In the genomic region with DNA sequence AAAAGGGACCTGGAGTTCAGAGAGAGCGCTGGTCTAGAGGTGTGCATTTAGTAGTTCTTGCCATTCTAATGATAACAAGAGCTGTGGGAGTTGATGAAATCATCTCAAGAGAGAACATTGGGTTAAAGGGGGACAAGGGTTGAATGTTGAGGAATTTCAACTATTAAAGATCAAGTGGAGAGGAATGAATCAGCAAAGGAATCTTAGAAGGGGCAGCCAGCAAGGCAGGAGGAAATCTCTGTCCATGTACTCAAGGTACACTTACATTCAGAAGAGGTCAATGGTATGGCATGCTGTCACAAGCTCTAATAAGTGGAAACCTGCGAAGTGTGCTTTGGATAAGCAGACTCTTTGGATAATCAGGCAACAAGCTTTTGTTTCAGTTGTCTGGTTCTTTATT, we compare ENCODE assay signal across 20 cellular contexts.
DNase-seq lines count a peak whose midpoint lies in the region; TF ChIP-seq lines count a peak whose summit lies in the region.
"Had no signal": no experiment of that assay in that cellular context is flagged by ENCODE, and none has a peak within 500 bp of the region (broad histone marks: within the 10 kb centered on the region; RNA-seq: fewer than 3 reads in every experiment).

No MANE protein-coding gene starts in this region.

- no peaks in the 10 kb centered on the region for H3K36me3 Mint-ChIP-seq in activated CD4-positive, alpha-beta T cell treated with anti-CD3 and anti-CD28 coated beads, Interleukin-2, amount 10 ng/mL, durations not matched to agents 24 days and 14 days (ENCODE audit: low read depth)
- H3K36me3 Mint-ChIP-seq: CD14-positive monocyte had no signal

- H3K4me1 Mint-ChIP-seq in activated CD4-positive, alpha-beta T cell treated with anti-CD3 and anti-CD28 coated beads, Interleukin-2, amount 10 ng/mL, durations not matched to agents 24 days and 14 days, result peaks cover 35% of the 10 kb centered on the region
- H3K4me1 Mint-ChIP-seq: CD14-positive monocyte had no signal

- intact Hi-C loops in activated CD4-positive, alpha-beta T cell treated with anti-CD3 and anti-CD28 coated beads, Interleukin-2, amount 10 ng/mL, durations not matched to agents 24 days and 14 days (cut with micrococcal nuclease), result no loop called here

- H3K27me3 ChIP-seq in GM23248 (replicated peaks; ENCODE audit: insufficient read depth), result no peaks in the 10 kb centered on the region
- no peaks in the 10 kb centered on the region for H3K27me3 ChIP-seq in brain microvascular endothelial cell (replicated peaks)
- H3K27me3 ChIP-seq: foreskin keratinocyte had no signal

- no peaks in the 10 kb centered on the region for H3K4me1 ChIP-seq in GM23248 (ENCODE audit: insufficient read depth)
- H3K4me1 ChIP-seq: foreskin keratinocyte had no signal

- H3K27ac ChIP-seq in GM23248 (no peak overlapping the region), brain microvascular endothelial cell (peak overlapping the region; percentile 8)
- H3K27ac ChIP-seq: foreskin keratinocyte, HL-60, KMS-11 had no signal

- H3K9me3 Mint-ChIP-seq in activated CD4-positive, alpha-beta T cell treated with anti-CD3 and anti-CD28 coated beads, Interleukin-2, amount 10 ng/mL, durations not matched to agents 24 days and 14 days, result peaks cover 3% of the 10 kb centered on the region

- H4K20me1 ChIP-seq in GM23248 (ENCODE audit: insufficient read depth), result no peaks in the 10 kb centered on the region

- H3K9ac ChIP-seq in GM23248, result no peak overlapping the region
- H3K9ac ChIP-seq: KMS-11 had no signal

- H3K4me3 ChIP-seq in GM23248, result no peak overlapping the region
- H3K4me3 ChIP-seq in brain microvascular endothelial cell (ENCODE audit: low read depth, low read length), result no peak overlapping the region
- H3K4me3 ChIP-seq in foreskin fibroblast (ENCODE audit: low read depth in 1 of 2, low read length in 2 of 2), result no peak overlapping the region
- no peak overlapping the region for H3K4me3 ChIP-seq in skeletal muscle cell (ENCODE audit: low read depth, low read length)
- H3K4me3 ChIP-seq: smooth muscle cell had no signal

- no peaks in the 10 kb centered on the region for H3K9me2 ChIP-seq in GM23248 (ENCODE audit: insufficient read depth)

- TF ChIP-seq CTCF in brain microvascular endothelial cell (IDR thresholded peaks at IDR 0.05; ENCODE audit: low read depth, low read length, missing control alignments) (no peak), foreskin fibroblast (IDR thresholded peaks at IDR 0.05; ENCODE audit: low read depth, low read length) (no peak)

- peaks cover 3% of the 10 kb centered on the region for H3K27me3 Mint-ChIP-seq in activated CD4-positive, alpha-beta T cell treated with anti-CD3 and anti-CD28 coated beads, Interleukin-2, amount 10 ng/mL, durations not matched to agents 24 days and 14 days

- no peak overlapping the region for H3K4me2 ChIP-seq in GM23248 (ENCODE audit: unreplicated experiment)
- H3K4me2 ChIP-seq: KMS-11, smooth muscle cell had no signal

- no peaks in the 10 kb centered on the region for H3K9me3 ChIP-seq in GM23248 (ENCODE audit: low read depth)

- in situ Hi-C loops in GM23248 (cut with MboI) (no loop called here), brain microvascular endothelial cell (cut with HindIII; ENCODE audit: low pct_ligation_motif_present, low sequenced_read_pairs) (no loop called here)

- no peaks in the 10 kb centered on the region for H3F3A ChIP-seq in GM23248 (ENCODE audit: insufficient read depth)

- WGBS in GM23248 (ENCODE audit: low coverage in 1 of 2, low lambda C conversion rate in 2 of 2, missing lambda C conversion rate in 2 of 2), 2 experiments, result 57 to 62% methylated on average over 2 of the region's 2 CpGs

- no peak overlapping the region for H3K4me3 Mint-ChIP-seq in activated CD4-positive, alpha-beta T cell treated with anti-CD3 and anti-CD28 coated beads, Interleukin-2, amount 10 ng/mL, durations not matched to agents 24 days and 14 days
- H3K4me3 Mint-ChIP-seq: CD14-positive monocyte had no signal

- no peak overlapping the region for H3K27ac Mint-ChIP-seq in activated CD4-positive, alpha-beta T cell treated with anti-CD3 and anti-CD28 coated beads, Interleukin-2, amount 10 ng/mL, durations not matched to agents 24 days and 14 days
- H3K27ac Mint-ChIP-seq: CD14-positive monocyte had no signal

- H2AFZ ChIP-seq in GM23248, result no peak overlapping the region

- H3K36me3 ChIP-seq in GM23248 (ENCODE audit: low read depth) (no peaks in the 10 kb centered on the region), brain microvascular endothelial cell (replicated peaks) (no peaks in the 10 kb centered on the region)

- H3K79me2 ChIP-seq in GM23248 (ENCODE audit: insufficient read depth), result no peaks in the 10 kb centered on the region

- DNase-seq in GM23248, result peak; percentile 21
- peak; percentile 63 for DNase-seq in brain microvascular endothelial cell
- peak; percentile 73 to 81 for DNase-seq in foreskin fibroblast
- DNase-seq in skeletal muscle cell (ENCODE audit: low read depth), result peak; percentile 74
- DNase-seq in hippocampal formation (lab: John Stamatoyannopoulos, UW), result no peak
- no peak for DNase-seq in activated CD4-positive, alpha-beta T cell treated with anti-CD3 and anti-CD28 coated beads for 48 hours
- DNase-seq in activated CD4-positive, alpha-beta T cell treated with anti-CD3 and anti-CD28 coated beads, Interleukin-2, amount 10 ng/mL, durations not matched to agents 24 days and 14 days, result no peak
- no peak for DNase-seq in mucosa of gallbladder (ENCODE audit: low spot score)
- DNase-seq: activated CD4-positive, alpha-beta T cell treated with anti-CD3 and anti-CD28 coated beads, Interleukin-2, amount 50 U/mL, for 48 hours; activated T-cell treated with anti-CD3 and anti-CD28 coated beads, Interleukin-2, amount 50 U/mL, for 48 hours; DND-41; NCI-H1417 treated with DMSO at 0.1 percent for 48 hours; NCI-H2227 treated with DMSO at 0.1 percent for 48 hours; occipital lobe; stimulated activated naive CD4-positive, alpha-beta T cell treated with Interleukin-2 at 50 U/mL for 16 hours had no signal

Comparison
In these comparisons a context has a peak if more than half of its experiments do, and no peak if none do; other contexts are left out.
1. DNase-seq: peak in GM23248 (single experiment), brain microvascular endothelial cell (single experiment), foreskin fibroblast (2 of 2) and skeletal muscle cell (single experiment); none in hippocampal formation (0 of 2), activated CD4-positive, alpha-beta T cell treated with anti-CD3 and anti-CD28 coated beads for 48 hours (single experiment), activated CD4-positive, alpha-beta T cell treated with anti-CD3 and anti-CD28 coated beads, Interleukin-2, amount 10 ng/mL, durations not matched to agents 24 days and 14 days (single experiment) and mucosa of gallbladder (single experiment).